In the genomic region with DNA sequence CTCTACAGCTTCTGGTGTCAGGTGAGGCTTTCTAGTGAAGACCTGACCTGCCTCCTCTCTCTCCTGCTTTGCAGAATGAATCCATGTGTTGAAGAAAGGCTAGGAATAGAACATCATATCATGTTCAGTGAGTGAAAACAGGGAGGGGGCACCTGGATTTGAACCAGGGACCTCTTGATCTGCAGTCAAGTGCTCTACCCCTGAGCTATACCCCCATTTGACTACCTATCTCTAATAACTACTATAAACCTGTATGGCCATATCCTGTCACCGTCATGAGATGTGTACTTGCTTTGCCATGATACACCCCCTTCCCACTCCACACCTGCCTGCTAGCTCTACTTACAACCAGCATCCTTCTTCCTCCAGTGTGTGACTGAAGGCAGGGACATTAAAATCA, we compare ENCODE assay signal across 22 cellular contexts.
DNase-seq lines count a peak whose midpoint lies in the region; ATAC-seq, FAIRE-seq and TF ChIP-seq lines count a peak whose summit lies in the region.
"Had no signal": no experiment of that assay in that cellular context is flagged by ENCODE, and none has a peak within 500 bp of the region (broad histone marks: within the 10 kb centered on the region; RNA-seq: fewer than 3 reads in every experiment).

No MANE protein-coding gene starts in this region.

- H3K4me3 Mint-ChIP-seq in activated T-cell treated with anti-CD3 and anti-CD28 coated beads, Interleukin-2, amount 50 U/mL, for 24 hours = no peak overlapping the region
- no peak overlapping the region for H3K4me3 Mint-ChIP-seq in activated T-cell treated with anti-CD3 and anti-CD28 coated beads, Interleukin-2, amount 50 U/mL, for 72 hours
- H3K4me3 Mint-ChIP-seq in naive thymus-derived CD4-positive, alpha-beta T cell = no peak overlapping the region
- H3K4me3 Mint-ChIP-seq: B cell; CD4-positive, CD25-positive, alpha-beta regulatory T cell; CD8-positive, alpha-beta T cell; H9 had no signal

- H3K79me2 ChIP-seq in K562 (ENCODE audit: control insufficient read depth, insufficient read depth, low read length) = no peaks in the 10 kb centered on the region

- in situ Hi-C loops in K562 (cut with MboI) = no loop called here

- no peaks in the 10 kb centered on the region for H3K27me3 ChIP-seq in K562 (ENCODE audit: control insufficient read depth in 2 of 2, insufficient read depth in 2 of 2, low read length in 2 of 2)
- no peaks in the 10 kb centered on the region for H3K27me3 ChIP-seq in naive thymus-derived CD4-positive, alpha-beta T cell (ENCODE audit: control insufficient read depth in 2 of 2, insufficient read depth in 2 of 2, low read length in 2 of 2)
- H3K27me3 ChIP-seq in prostate gland (replicated peaks; ENCODE audit: insufficient read depth) = no peaks in the 10 kb centered on the region
- H3K27me3 ChIP-seq: BLaER1 had no signal

- peaks cover 94% of the 10 kb centered on the region for H3K36me3 ChIP-seq in K562 (ENCODE audit: control insufficient read depth, insufficient read depth, low read length)
- H3K36me3 ChIP-seq in naive thymus-derived CD4-positive, alpha-beta T cell (ENCODE audit: control insufficient read depth in 2 of 3, insufficient read depth in 3 of 3, low read length in 3 of 3) = peaks cover 0 to 71% (median 7%) of the 10 kb centered on the region in 3 experiments
- H3K36me3 ChIP-seq in prostate gland = no peaks in the 10 kb centered on the region

- H3K27ac Mint-ChIP-seq in activated T-cell treated with anti-CD3 and anti-CD28 coated beads, Interleukin-2, amount 50 U/mL, for 24 hours = peak overlapping the region; percentile 19
- H3K27ac Mint-ChIP-seq in activated T-cell treated with anti-CD3 and anti-CD28 coated beads, Interleukin-2, amount 50 U/mL, for 72 hours = no peak overlapping the region
- H3K27ac Mint-ChIP-seq in naive thymus-derived CD4-positive, alpha-beta T cell = no peak overlapping the region
- H3K27ac Mint-ChIP-seq: B cell; CD4-positive, CD25-positive, alpha-beta regulatory T cell; CD8-positive, alpha-beta T cell; H9 had no signal

- TF ChIP-seq CTCF in VCaP (conservative IDR thresholded peaks at IDR 0.05) = no peak
- TF ChIP-seq CTCF in K562 (IDR thresholded peaks at IDR 0.05 in 2 of 3, conservative IDR thresholded peaks at IDR 0.05 in 1 of 3; ENCODE audit: insufficient read depth in 2 of 3, low read depth in 1 of 3, low read length in 3 of 3) = no peak
- no peak for TF ChIP-seq CTCF in prostate gland (IDR thresholded peaks at IDR 0.05)

- H3K9me3 Mint-ChIP-seq in activated T-cell treated with anti-CD3 and anti-CD28 coated beads, Interleukin-2, amount 50 U/mL, for 24 hours = no peaks in the 10 kb centered on the region
- peaks cover 0 to 2% of the 10 kb centered on the region in 2 donors for H3K9me3 Mint-ChIP-seq in activated T-cell treated with anti-CD3 and anti-CD28 coated beads, Interleukin-2, amount 50 U/mL, for 72 hours
- H3K9me3 Mint-ChIP-seq in naive thymus-derived CD4-positive, alpha-beta T cell = peaks cover 0 to 4% (median 0%) of the 10 kb centered on the region in 11 donors

- no peaks in the 10 kb centered on the region for H3K27me3 Mint-ChIP-seq in activated T-cell treated with anti-CD3 and anti-CD28 coated beads, Interleukin-2, amount 50 U/mL, for 24 hours
- H3K27me3 Mint-ChIP-seq in activated T-cell treated with anti-CD3 and anti-CD28 coated beads, Interleukin-2, amount 50 U/mL, for 72 hours (ENCODE audit: low read depth) = no peaks in the 10 kb centered on the region
- H3K27me3 Mint-ChIP-seq in naive thymus-derived CD4-positive, alpha-beta T cell = no peaks in the 10 kb centered on the region
- H3K27me3 Mint-ChIP-seq: B cell; CD4-positive, CD25-positive, alpha-beta regulatory T cell had no signal

- intact Hi-C loops in K562 (cut with micrococcal nuclease) = no loop called here
- intact Hi-C loops in naive thymus-derived CD4-positive, alpha-beta T cell (cut with micrococcal nuclease) = no loop called here
- intact Hi-C loops in prostate gland (cut with DNase I) = no loop called here

- H3K9me1 ChIP-seq in K562 (ENCODE audit: control insufficient read depth, insufficient read depth, low read length) = no peaks in the 10 kb centered on the region

- no peaks in the 10 kb centered on the region for H3K4me1 Mint-ChIP-seq in activated T-cell treated with anti-CD3 and anti-CD28 coated beads, Interleukin-2, amount 50 U/mL, for 24 hours (ENCODE audit: low read depth)
- no peaks in the 10 kb centered on the region for H3K4me1 Mint-ChIP-seq in activated T-cell treated with anti-CD3 and anti-CD28 coated beads, Interleukin-2, amount 50 U/mL, for 72 hours (ENCODE audit: low read depth)
- H3K4me1 Mint-ChIP-seq in naive thymus-derived CD4-positive, alpha-beta T cell = peaks cover 0 to 19% (median 10%) of the 10 kb centered on the region in 7 donors
- H3K4me1 Mint-ChIP-seq: B cell, H9 had no signal

- H3K27ac ChIP-seq in VCaP = peak overlapping the region; percentile 80
- no peak overlapping the region for H3K27ac ChIP-seq in K562 (ENCODE audit: extremely low read depth, low read depth, low read length)
- no peak overlapping the region for H3K27ac ChIP-seq in naive thymus-derived CD4-positive, alpha-beta T cell (ENCODE audit: low read depth, low read length)
- no peak overlapping the region for H3K27ac ChIP-seq in prostate gland
- H3K27ac ChIP-seq: 22Rv1, BLaER1, C4-2B, GM23248 had no signal

- H2AFZ ChIP-seq in K562 (ENCODE audit: low read depth, low read length) = no peak overlapping the region
- H2AFZ ChIP-seq: GM23248 had no signal

- no peaks in the 10 kb centered on the region for H3K4me1 ChIP-seq in K562 (replicated peaks in 1 of 2; ENCODE audit: control insufficient read depth in 2 of 2, insufficient read depth in 2 of 2, low read length in 2 of 2)
- H3K4me1 ChIP-seq in naive thymus-derived CD4-positive, alpha-beta T cell (ENCODE audit: control insufficient read depth in 2 of 2, insufficient read depth in 2 of 2, low read length in 2 of 2) = no peaks in the 10 kb centered on the region
- H3K4me1 ChIP-seq in prostate gland (replicated peaks) = no peaks in the 10 kb centered on the region
- H3K4me1 ChIP-seq: BLaER1, Caco-2 had no signal

- H3K9me3 ChIP-seq in K562 (replicated peaks; ENCODE audit: control insufficient read depth, insufficient read depth, low read depth, low read length) (peaks cover 6% of the 10 kb centered on the region), prostate gland (no peaks in the 10 kb centered on the region)
- no peaks in the 10 kb centered on the region for H3K9me3 ChIP-seq in naive thymus-derived CD4-positive, alpha-beta T cell (ENCODE audit: control insufficient read depth in 2 of 3, low read length in 3 of 3)

- no peak overlapping the region for H3K4me2 ChIP-seq in K562 (ENCODE audit: insufficient read depth, low read length)
- H3K4me2 ChIP-seq: BLaER1 had no signal

- peaks cover 97% of the 10 kb centered on the region for H3K36me3 Mint-ChIP-seq in activated T-cell treated with anti-CD3 and anti-CD28 coated beads, Interleukin-2, amount 50 U/mL, for 24 hours (ENCODE audit: low read depth)
- H3K36me3 Mint-ChIP-seq in activated T-cell treated with anti-CD3 and anti-CD28 coated beads, Interleukin-2, amount 50 U/mL, for 72 hours (ENCODE audit: insufficient read depth in 2 of 2) = peaks cover 16 to 27% of the 10 kb centered on the region in 2 donors
- H3K36me3 Mint-ChIP-seq in naive thymus-derived CD4-positive, alpha-beta T cell = peaks cover 16 to 79% (median 50%) of the 10 kb centered on the region in 5 donors

- CTCF ChIA-PET in K562 (lab: Yijun Ruan, JAX; ENCODE audit: low intra/inter-chr PET ratio) = no interaction called here
- CTCF ChIA-PET in naive thymus-derived CD4-positive, alpha-beta T cell (lab: Charles Lee) = interaction anchor here (0.8 kb wide), 1 partner anchor 37 kb away, joined by 4 read pairs; no protein-coding TSS in a partner anchor

- TF ChIP-seq POLR2A in K562 (conservative IDR thresholded peaks at IDR 0.05) (no peak), prostate gland (IDR thresholded peaks at IDR 0.05) (no peak)

- FAIRE-seq in K562 (lab: Jason Lieb, UNC) = no peak
- FAIRE-seq: A204.1, G401.6, GM12892 had no signal

- H3K9ac ChIP-seq in K562 (ENCODE audit: insufficient read depth in 1 of 2, low read depth in 2 of 2, low read length in 2 of 2) = no peak overlapping the region
- H3K9ac ChIP-seq: BLaER1, GM23248 had no signal

- no TSS peak for BruUV-seq in K562 (replicated peaks; lab: Mats Ljungman, UMichigan)

- WGBS in K562 (ENCODE audit: insufficient coverage, low coverage, missing lambda C conversion rate) = 97% methylated on average over 1 of the region's 1 CpG
- WGBS in prostate gland = 95% methylated on average over 1 of the region's 1 CpG

- H4K20me1 ChIP-seq in K562 (replicated peaks; ENCODE audit: control insufficient read depth, insufficient read depth, low read length) = no peaks in the 10 kb centered on the region

- no peak for DNase-seq in activated T-cell treated with anti-CD3 and anti-CD28 coated beads, Interleukin-2, amount 50 U/mL, for 24 hours
- no peak for DNase-seq in activated T-cell treated with anti-CD3 and anti-CD28 coated beads, Interleukin-2, amount 50 U/mL, for 72 hours
- DNase-seq in K562 (ENCODE audit: extremely low read depth in 1 of 4, low spot score in 3 of 4) (no peak), islet precursor cell (peak; percentile 13), amygdala (lab: John Stamatoyannopoulos, UW) (no peak), prostate gland (ENCODE audit: low spot score) (no peak)
- no peak for DNase-seq in naive thymus-derived CD4-positive, alpha-beta T cell
- DNase-seq: Caco-2; CD4-positive, CD25-positive, alpha-beta regulatory T cell; DMS153; DND-41; GM23248; H9 had no signal

- TF ChIP-seq RAD21 in K562 (CRISPR knock-in tag; conservative IDR thresholded peaks at IDR 0.05 in 1 of 2, IDR thresholded peaks at IDR 0.05 in 1 of 2) = no peak

- no peak for TF ChIP-seq EP300 in K562 (IDR thresholded peaks at IDR 0.05; ENCODE audit: low read length)

- no peak for ATAC-seq in activated T-cell treated with anti-CD3 and anti-CD28 coated beads, Interleukin-2, amount 50 U/mL, for 72 hours (replicated peaks in 1 of 2)
- no peak for ATAC-seq in K562
- no peak for ATAC-seq in naive thymus-derived CD4-positive, alpha-beta T cell
- ATAC-seq: CD8-positive, alpha-beta T cell had no signal

- POLR2A ChIA-PET in K562 (lab: Yijun Ruan, JAX) = no interaction called here
- POLR2A ChIA-PET in naive thymus-derived CD4-positive, alpha-beta T cell (lab: Charles Lee) = interaction anchor here (1.2 kb wide), 1 partner anchor 26 kb away, joined by 3 read pairs; no protein-coding TSS in a partner anchor

- H3K4me3 ChIP-seq in K562 (no peak overlapping the region), prostate gland (no peak overlapping the region)
- H3K4me3 ChIP-seq in naive thymus-derived CD4-positive, alpha-beta T cell (ENCODE audit: low read length) = no peak overlapping the region
- H3K4me3 ChIP-seq: BLaER1, GM23248 had no signal

TF ChIP-seq in K562, 482 proteins besides CTCF, POLR2A, EP300 and RAD21:
- peak; percentile 59; the same call in 1 of the 2 replicates for TF ChIP-seq POLR2H (tag; IDR thresholded peaks at IDR 0.05; ENCODE audit: low read depth)
- no peak for TF ChIP-seq ZNF408 (CRISPR knock-in tag; IDR thresholded peaks at IDR 0.05; ENCODE audit: low read depth)
- TF ChIP-seq POLR3A (IDR thresholded peaks at IDR 0.05; ENCODE audit: borderline replicate concordance, extremely low read depth, insufficient read depth, insufficient read length) = peak; percentile 65
TF ChIP-seq in K562: peak in this region for 2.
